1 cellular context compared by ENCODE assay signal in the genomic region with DNA sequence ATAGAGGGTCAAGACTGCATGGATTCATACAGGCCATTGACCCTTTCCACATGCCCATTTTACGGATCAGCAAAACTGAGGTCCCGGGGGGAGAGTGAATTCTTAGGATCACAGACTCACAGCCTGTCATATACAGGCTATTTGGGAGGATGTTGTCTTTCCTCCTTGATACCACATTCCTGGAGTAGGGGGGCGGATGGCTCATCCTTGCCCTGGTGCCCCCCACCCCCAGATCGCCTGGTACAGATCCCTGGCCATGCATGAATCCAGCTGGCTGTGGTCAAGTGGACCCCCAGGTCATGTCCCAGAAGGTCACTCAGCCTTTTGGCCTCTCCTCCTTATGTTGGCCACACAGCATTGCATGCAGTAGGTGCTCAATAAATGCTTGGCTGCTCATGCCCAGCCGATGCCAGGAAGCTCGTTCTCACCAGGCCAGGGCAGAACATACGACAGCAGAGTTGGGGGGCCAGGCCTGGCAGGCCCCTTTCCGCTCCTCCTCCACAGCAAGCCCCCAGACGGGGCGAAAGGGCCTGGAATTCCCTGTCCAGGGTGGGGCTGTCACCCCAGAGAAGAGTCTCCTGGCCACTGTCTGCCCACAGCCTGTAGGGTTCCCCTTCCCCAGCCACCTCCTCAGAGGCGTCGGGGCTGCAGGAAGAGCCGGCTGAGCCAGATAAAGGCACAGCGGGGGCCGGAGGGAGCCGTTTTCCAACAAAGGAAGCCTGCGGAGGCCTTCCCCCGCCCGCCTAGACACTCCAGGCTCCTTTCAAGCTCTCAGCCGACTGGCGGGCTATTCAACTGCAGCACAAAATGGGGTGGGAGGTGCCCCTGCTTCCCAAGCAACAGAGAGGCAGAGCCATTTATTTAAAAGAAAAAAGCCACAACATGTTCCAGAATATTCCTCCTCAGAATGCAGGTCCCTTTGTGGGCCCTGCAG.
TF ChIP-seq lines count a peak whose summit lies in the region.

No MANE protein-coding gene starts in this region.

TF ChIP-seq in GM23338, 12 proteins besides CTCF, POLR2A, EP300 and RAD21 (continued from another document):
- TF ChIP-seq, protein P1, sequence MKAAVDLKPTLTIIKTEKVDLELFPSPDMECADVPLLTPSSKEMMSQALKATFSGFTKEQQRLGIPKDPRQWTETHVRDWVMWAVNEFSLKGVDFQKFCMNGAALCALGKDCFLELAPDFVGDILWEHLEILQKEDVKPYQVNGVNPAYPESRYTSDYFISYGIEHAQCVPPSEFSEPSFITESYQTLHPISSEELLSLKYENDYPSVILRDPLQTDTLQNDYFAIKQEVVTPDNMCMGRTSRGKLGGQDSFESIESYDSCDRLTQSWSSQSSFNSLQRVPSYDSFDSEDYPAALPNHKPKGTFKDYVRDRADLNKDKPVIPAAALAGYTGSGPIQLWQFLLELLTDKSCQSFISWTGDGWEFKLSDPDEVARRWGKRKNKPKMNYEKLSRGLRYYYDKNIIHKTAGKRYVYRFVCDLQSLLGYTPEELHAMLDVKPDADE (IDR thresholded peaks at IDR 0.05): peak; percentile 68; the same call in 1 of the 2 replicates
- TF ChIP-seq, protein P2, sequence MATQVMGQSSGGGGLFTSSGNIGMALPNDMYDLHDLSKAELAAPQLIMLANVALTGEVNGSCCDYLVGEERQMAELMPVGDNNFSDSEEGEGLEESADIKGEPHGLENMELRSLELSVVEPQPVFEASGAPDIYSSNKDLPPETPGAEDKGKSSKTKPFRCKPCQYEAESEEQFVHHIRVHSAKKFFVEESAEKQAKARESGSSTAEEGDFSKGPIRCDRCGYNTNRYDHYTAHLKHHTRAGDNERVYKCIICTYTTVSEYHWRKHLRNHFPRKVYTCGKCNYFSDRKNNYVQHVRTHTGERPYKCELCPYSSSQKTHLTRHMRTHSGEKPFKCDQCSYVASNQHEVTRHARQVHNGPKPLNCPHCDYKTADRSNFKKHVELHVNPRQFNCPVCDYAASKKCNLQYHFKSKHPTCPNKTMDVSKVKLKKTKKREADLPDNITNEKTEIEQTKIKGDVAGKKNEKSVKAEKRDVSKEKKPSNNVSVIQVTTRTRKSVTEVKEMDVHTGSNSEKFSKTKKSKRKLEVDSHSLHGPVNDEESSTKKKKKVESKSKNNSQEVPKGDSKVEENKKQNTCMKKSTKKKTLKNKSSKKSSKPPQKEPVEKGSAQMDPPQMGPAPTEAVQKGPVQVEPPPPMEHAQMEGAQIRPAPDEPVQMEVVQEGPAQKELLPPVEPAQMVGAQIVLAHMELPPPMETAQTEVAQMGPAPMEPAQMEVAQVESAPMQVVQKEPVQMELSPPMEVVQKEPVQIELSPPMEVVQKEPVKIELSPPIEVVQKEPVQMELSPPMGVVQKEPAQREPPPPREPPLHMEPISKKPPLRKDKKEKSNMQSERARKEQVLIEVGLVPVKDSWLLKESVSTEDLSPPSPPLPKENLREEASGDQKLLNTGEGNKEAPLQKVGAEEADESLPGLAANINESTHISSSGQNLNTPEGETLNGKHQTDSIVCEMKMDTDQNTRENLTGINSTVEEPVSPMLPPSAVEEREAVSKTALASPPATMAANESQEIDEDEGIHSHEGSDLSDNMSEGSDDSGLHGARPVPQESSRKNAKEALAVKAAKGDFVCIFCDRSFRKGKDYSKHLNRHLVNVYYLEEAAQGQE (IDR thresholded peaks at IDR 0.05; ENCODE audit: unreplicated experiment): no peak
- TF ChIP-seq ZNF331 (CRISPR knock-in tag; IDR thresholded peaks at IDR 0.05; ENCODE audit: low read depth): no peak
- peak; percentile 47; the same call in 1 of the 2 replicates for TF ChIP-seq NANOG (IDR thresholded peaks at IDR 0.05; ENCODE audit: borderline replicate concordance)
